23 cellular contexts compared by ENCODE assay signal in the genomic region with DNA sequence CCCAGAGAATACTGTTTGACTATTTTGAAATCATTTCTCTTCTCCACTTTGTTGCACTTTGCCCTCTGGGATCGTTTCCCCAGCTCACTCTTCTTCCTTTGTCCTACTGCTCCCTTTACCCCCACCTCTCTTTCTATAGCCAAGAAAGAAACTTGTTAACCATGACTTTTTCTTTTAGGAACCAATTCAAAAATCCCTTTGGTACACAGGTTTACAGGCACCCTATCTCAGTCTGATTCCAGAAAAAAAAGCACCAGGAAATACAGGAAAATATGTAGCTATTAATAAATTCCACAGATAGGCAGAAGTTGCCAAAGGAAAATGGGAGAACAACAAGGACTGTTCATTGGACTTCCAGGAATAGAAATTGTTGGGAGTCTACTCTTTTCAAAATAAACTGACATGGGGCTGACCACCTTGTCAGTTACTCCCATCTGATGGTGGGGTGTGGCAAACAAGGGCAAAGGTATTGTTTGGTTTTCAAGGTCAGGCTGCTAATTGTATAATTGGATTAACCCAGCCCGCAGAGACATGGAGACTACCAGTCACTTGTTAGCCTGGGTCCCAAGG.
DNase-seq lines count a peak whose midpoint lies in the region; ATAC-seq and TF ChIP-seq lines count a peak whose summit lies in the region.
"Had no signal": no experiment of that assay in that cellular context is flagged by ENCODE, and none has a peak within 500 bp of the region (broad histone marks: within the 10 kb centered on the region; RNA-seq: fewer than 3 reads in every experiment).

No MANE protein-coding gene starts in this region.

- 19 to 47% (median 37%) methylated on average over 2 of the region's 2 CpGs for WGBS in stomach, 5 donors
- 52% methylated on average over 2 of the region's 2 CpGs for WGBS in esophagus squamous epithelium, 2 donors

- peak; percentile 9 for ATAC-seq in Right ventricle myocardium superior (ENCODE audit: poor library complexity)
- peak; percentile 62 for ATAC-seq in left colon
- no peak for ATAC-seq in activated T-cell treated with anti-CD3 and anti-CD28 coated beads, Interleukin-2, amount 50 U/mL, for 4 hours
- ATAC-seq: CD8-positive, alpha-beta T cell; mucosa of descending colon; Panc1 had no signal

- peaks cover 5% of the 10 kb centered on the region for H3K36me3 Mint-ChIP-seq in activated T-cell treated with anti-CD3 and anti-CD28 coated beads, Interleukin-2, amount 50 U/mL, for 4 hours (ENCODE audit: insufficient read depth)
- H3K36me3 Mint-ChIP-seq: CD8-positive, alpha-beta T cell had no signal

- H3K9ac ChIP-seq in OCI-LY3 (ENCODE audit: low read length) (no peak overlapping the region), Karpas-422 (ENCODE audit: low read length) (no peak overlapping the region)
- H3K9ac ChIP-seq: SK-N-SH had no signal

- no peak overlapping the region for H3K4me3 Mint-ChIP-seq in activated T-cell treated with anti-CD3 and anti-CD28 coated beads, Interleukin-2, amount 50 U/mL, for 4 hours
- H3K4me3 Mint-ChIP-seq: CD8-positive, alpha-beta T cell; HFFc6 had no signal

- H3K4me1 Mint-ChIP-seq in activated T-cell treated with anti-CD3 and anti-CD28 coated beads, Interleukin-2, amount 50 U/mL, for 4 hours (ENCODE audit: low read depth) = peaks cover 42% of the 10 kb centered on the region

- DNase-seq in Right ventricle myocardium superior (no peak), right atrium auricular region (ENCODE audit: low spot score) (no peak), left colon (no peak), stomach (no peak), Karpas-422 (no peak), esophagus squamous epithelium (lab: John Stamatoyannopoulos, UW) (no peak)
- DNase-seq in activated T-cell treated with anti-CD3 and anti-CD28 coated beads, Interleukin-2, amount 50 U/mL, for 4 hours = no peak
- DNase-seq: activated CD4-positive, CD25-positive, alpha-beta regulatory T cell treated with anti-CD3 and anti-CD28 coated beads, Interleukin-2, amount 50 U/mL, for 72 hours; activated effector memory CD4-positive, alpha-beta T cell treated with Interleukin-2 at 50 U/mL for 16 hours; amygdala; CD8-positive, alpha-beta T cell; dermis blood vessel endothelial cell; HFFc6; mucosa of descending colon; NCI-H1105 treated with DMSO at 0.1 percent for 48 hours; NCI-H524; retina; SK-N-SH; T1000; testis had no signal

- no peak for TF ChIP-seq CTCF in right atrium auricular region (IDR thresholded peaks at IDR 0.05)
- no peak for TF ChIP-seq CTCF in OCI-LY3 (IDR thresholded peaks at IDR 0.05; ENCODE audit: low read depth, low read length)
- no peak for TF ChIP-seq CTCF in stomach (IDR thresholded peaks at IDR 0.05)
- no peak for TF ChIP-seq CTCF in esophagus squamous epithelium (IDR thresholded peaks at IDR 0.05)

- TF ChIP-seq EP300 in stomach (IDR thresholded peaks at IDR 0.05) = no peak

- no peaks in the 10 kb centered on the region for H3K9me2 ChIP-seq in Karpas-422 (replicated peaks; ENCODE audit: insufficient read depth, low read length)
- H3K9me2 ChIP-seq: SK-N-SH had no signal

- TF ChIP-seq POLR2A in stomach (IDR thresholded peaks at IDR 0.05) = no peak
- no peak for TF ChIP-seq POLR2A in esophagus squamous epithelium (IDR thresholded peaks at IDR 0.05)

- no peaks in the 10 kb centered on the region for H3K27me3 Mint-ChIP-seq in activated T-cell treated with anti-CD3 and anti-CD28 coated beads, Interleukin-2, amount 50 U/mL, for 4 hours (ENCODE audit: low read depth)

- no peaks in the 10 kb centered on the region for H3K9me3 ChIP-seq in right atrium auricular region
- H3K9me3 ChIP-seq in OCI-LY3 (ENCODE audit: insufficient read depth, low read length) = no peaks in the 10 kb centered on the region
- H3K9me3 ChIP-seq in stomach = peaks cover 0 to 4% (median 0%) of the 10 kb centered on the region in 4 donors
- H3K9me3 ChIP-seq in Karpas-422 (ENCODE audit: low read length) = no peaks in the 10 kb centered on the region
- H3K9me3 ChIP-seq in esophagus squamous epithelium = no peaks in the 10 kb centered on the region
- H3K9me3 ChIP-seq: mucosa of descending colon, SK-N-SH, testis had no signal

- intact Hi-C loops in Right ventricle myocardium superior (cut with DNase I) (loop anchor here (10.0 kb wide), 1 partner anchor 215 kb away; no protein-coding TSS in a partner anchor), left colon (cut with DNase I, micrococcal nuclease) (no loop called here), stomach (cut with DNase I; ENCODE audit: low total_unique reads) (no loop called here), esophagus squamous epithelium (cut with DNase I) (loop anchor here (5.0 kb wide), 1 partner anchor 343 kb away; no protein-coding TSS in a partner anchor)

- H3K4me3 ChIP-seq in right atrium auricular region = no peak overlapping the region
- no peak overlapping the region for H3K4me3 ChIP-seq in OCI-LY3 (ENCODE audit: low read length)
- H3K4me3 ChIP-seq in stomach = no peak overlapping the region
- no peak overlapping the region for H3K4me3 ChIP-seq in Karpas-422 (ENCODE audit: low read length)
- no peak overlapping the region for H3K4me3 ChIP-seq in esophagus squamous epithelium
- H3K4me3 ChIP-seq: mucosa of descending colon, testis had no signal

- H3K4me2 ChIP-seq in OCI-LY3 (ENCODE audit: low read length) = peak overlapping the region; percentile 0; the same call in 1 of the 2 replicates
- no peak overlapping the region for H3K4me2 ChIP-seq in Karpas-422 (ENCODE audit: low read depth, low read length, poor library complexity, severe bottlenecking)
- H3K4me2 ChIP-seq: SK-N-SH had no signal

- H3K79me2 ChIP-seq in OCI-LY3 (ENCODE audit: low read length) (no peaks in the 10 kb centered on the region), Karpas-422 (ENCODE audit: low read length) (no peaks in the 10 kb centered on the region)

- no peaks in the 10 kb centered on the region for H4K20me1 ChIP-seq in OCI-LY3 (ENCODE audit: insufficient read depth, low read length)
- H4K20me1 ChIP-seq in Karpas-422 (ENCODE audit: insufficient read depth, low read depth, low read length) = no peaks in the 10 kb centered on the region

- peaks cover 0 to 21% of the 10 kb centered on the region in 2 donors for H3K4me1 ChIP-seq in right atrium auricular region
- H3K4me1 ChIP-seq in OCI-LY3 (ENCODE audit: low read length) = peaks cover 15% of the 10 kb centered on the region
- H3K4me1 ChIP-seq in stomach = peaks cover 11 to 48% (median 29%) of the 10 kb centered on the region in 4 donors
- H3K4me1 ChIP-seq in Karpas-422 (ENCODE audit: low read length) = peaks cover 12% of the 10 kb centered on the region
- H3K4me1 ChIP-seq in esophagus squamous epithelium = peaks cover 0 to 24% (median 8%) of the 10 kb centered on the region in 3 donors

- H2AFZ ChIP-seq in OCI-LY3 (ENCODE audit: low read depth, low read length) (no peak overlapping the region), Karpas-422 (ENCODE audit: low read length) (no peak overlapping the region)

- H3K36me3 ChIP-seq in right atrium auricular region = no peaks in the 10 kb centered on the region
- no peaks in the 10 kb centered on the region for H3K36me3 ChIP-seq in OCI-LY3 (replicated peaks; ENCODE audit: low read depth, low read length)
- no peaks in the 10 kb centered on the region for H3K36me3 ChIP-seq in stomach
- no peaks in the 10 kb centered on the region for H3K36me3 ChIP-seq in Karpas-422 (ENCODE audit: insufficient read depth, low read length)
- H3K36me3 ChIP-seq in esophagus squamous epithelium = no peaks in the 10 kb centered on the region

- H3K27ac ChIP-seq in right atrium auricular region (no peak overlapping the region), OCI-LY3 (ENCODE audit: low read length) (no peak overlapping the region), stomach (peak overlapping the region; percentile 8 to 71 (median 53)), Karpas-422 (ENCODE audit: low read length) (no peak overlapping the region), esophagus squamous epithelium (peak overlapping the region in 1 of 4 donors; percentile 14)
- H3K27ac ChIP-seq: epithelial cell of prostate, testis had no signal

- H3K9me3 Mint-ChIP-seq in activated T-cell treated with anti-CD3 and anti-CD28 coated beads, Interleukin-2, amount 50 U/mL, for 4 hours = peaks cover 4% of the 10 kb centered on the region
- H3K9me3 Mint-ChIP-seq: CD8-positive, alpha-beta T cell had no signal

- no peaks in the 10 kb centered on the region for H3K27me3 ChIP-seq in right atrium auricular region
- no peaks in the 10 kb centered on the region for H3K27me3 ChIP-seq in OCI-LY3 (ENCODE audit: low read depth, low read length)
- no peaks in the 10 kb centered on the region for H3K27me3 ChIP-seq in stomach
- H3K27me3 ChIP-seq in Karpas-422 (ENCODE audit: low read length) = no peaks in the 10 kb centered on the region
- H3K27me3 ChIP-seq in esophagus squamous epithelium = no peaks in the 10 kb centered on the region
- H3K27me3 ChIP-seq: testis had no signal

Comparison
In these comparisons a context has a peak if more than half of its experiments do, and no peak if none do; other contexts are left out.
1. ATAC-seq: peak in Right ventricle myocardium superior (single experiment) and left colon (single experiment); none in activated T-cell treated with anti-CD3 and anti-CD28 coated beads, Interleukin-2, amount 50 U/mL, for 4 hours (0 of 2).
2. H3K27ac ChIP-seq: peak in stomach (5 of 5); none in right atrium auricular region (0 of 2), OCI-LY3 (single experiment) and Karpas-422 (single experiment).
3. intact Hi-C loops: an anchor here in Right ventricle myocardium superior (10.0 kb wide) and esophagus squamous epithelium (5.0 kb wide); none called in left colon and stomach.